In the genomic region with DNA sequence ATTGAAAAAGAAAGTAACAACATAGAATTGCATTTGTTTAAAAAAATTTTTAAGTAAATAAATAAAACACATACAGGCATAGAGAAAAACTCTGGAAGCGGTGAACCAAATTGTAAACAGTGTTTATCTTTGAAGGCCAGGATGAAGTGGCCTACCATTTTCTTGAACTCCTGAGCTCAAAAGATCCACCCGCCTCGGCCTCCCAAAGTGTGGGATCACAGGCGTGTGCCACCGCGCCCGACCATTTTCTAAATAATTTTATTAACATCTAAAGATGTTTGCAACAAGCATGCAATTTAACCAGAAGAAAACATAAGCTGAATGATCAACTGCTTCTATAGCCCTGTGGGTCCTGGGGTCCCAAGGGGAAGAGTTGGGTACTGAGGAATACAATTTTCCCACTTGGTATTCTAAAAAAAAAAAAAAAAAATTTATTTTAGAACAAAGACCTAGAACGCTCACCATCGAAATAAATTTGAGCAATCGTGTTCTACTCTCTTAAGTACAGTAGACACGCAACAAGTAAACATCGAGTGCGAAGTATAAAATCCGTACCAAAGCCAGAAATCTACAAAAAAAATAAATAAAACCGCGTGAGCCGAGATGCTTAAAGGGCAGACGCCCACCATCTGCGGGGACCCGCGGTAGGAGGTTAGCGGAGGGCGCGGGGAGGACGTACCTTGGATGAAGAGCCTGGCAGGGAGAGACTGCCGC, we compare ENCODE assay signal across 8 cellular contexts. TPM values are rescaled to one million over a fixed set of nuclear protein-coding genes. Genes with fewer than 3 reads are reported as not detected.
DNase-seq lines count a peak whose midpoint lies in the region; ATAC-seq, FAIRE-seq and TF ChIP-seq lines count a peak whose summit lies in the region.

No MANE protein-coding gene starts in this region.

- peaks cover 2% of the 10 kb centered on the region for H3K36me3 Mint-ChIP-seq in activated naive CD4-positive, alpha-beta T cell treated with anti-CD3 and anti-CD28 coated beads for 36 hours (ENCODE audit: low read depth)
- peaks cover 5% of the 10 kb centered on the region for H3K36me3 Mint-ChIP-seq in nephron (ENCODE audit: low read depth)

- H3K4me3 ChIP-seq in ectodermal cell (ENCODE audit: insufficient read depth, low read depth, low read length), result peak overlapping the region; percentile 66

- H3K4me1 ChIP-seq in ectodermal cell (ENCODE audit: control insufficient read depth, insufficient read depth, low read length), result no peaks in the 10 kb centered on the region

- peaks cover 15% of the 10 kb centered on the region for H3K4me1 Mint-ChIP-seq in activated naive CD4-positive, alpha-beta T cell treated with anti-CD3 and anti-CD28 coated beads for 36 hours (ENCODE audit: low read depth)
- peaks cover 19% of the 10 kb centered on the region for H3K4me1 Mint-ChIP-seq in nephron

- 0% methylated on average over 26 of the region's 26 CpGs for WGBS in ectodermal cell, 2 experiments

- H3K27ac ChIP-seq in RWPE1 (peak overlapping the region; percentile 99), ectodermal cell (ENCODE audit: insufficient read depth, low read depth, low read length, poor library complexity, severe bottlenecking) (peak overlapping the region; percentile 11)

- H3K27me3 Mint-ChIP-seq in activated naive CD4-positive, alpha-beta T cell treated with anti-CD3 and anti-CD28 coated beads for 36 hours (ENCODE audit: low read depth), result no peaks in the 10 kb centered on the region
- peaks cover 9% of the 10 kb centered on the region for H3K27me3 Mint-ChIP-seq in nephron (ENCODE audit: low read depth)

- no peaks in the 10 kb centered on the region for H3K36me3 ChIP-seq in ectodermal cell (ENCODE audit: control insufficient read depth, insufficient read depth, low read length)

- DNase-seq in activated naive CD4-positive, alpha-beta T cell treated with anti-CD3 and anti-CD28 coated beads for 36 hours, result peak; percentile 23
- DNase-seq in activated naive CD4-positive, alpha-beta T cell (lab: John Stamatoyannopoulos, UW), result no peak
- DNase-seq in RWPE1 (ENCODE audit: low spot score) (no peak), cortex of kidney (lab: John Stamatoyannopoulos, UW) (no peak), frontal cortex (ENCODE audit: low spot score in 2 of 2) (no peak)

- TF ChIP-seq CTCF in RWPE1 (conservative IDR thresholded peaks at IDR 0.05; ENCODE audit: low read depth) (no peak), nephron (IDR thresholded peaks at IDR 0.05; ENCODE audit: unreplicated experiment in 3 of 3) (no peak)

- H3K9me3 ChIP-seq in ectodermal cell (ENCODE audit: control insufficient read depth, low read length), result no peaks in the 10 kb centered on the region

- POLR2A ChIA-PET in RWPE1 (lab: Yijun Ruan, JAX; ENCODE audit: low non-redundant PET), result interaction anchor here (0.6 kb wide), 1 partner anchor 73 kb away, joined by 3 read pairs; no protein-coding TSS in a partner anchor

- H3K4me3 Mint-ChIP-seq in activated naive CD4-positive, alpha-beta T cell treated with anti-CD3 and anti-CD28 coated beads for 36 hours, result peak overlapping the region; percentile 89
- H3K4me3 Mint-ChIP-seq in nephron, result peak overlapping the region; percentile 92 to 97 (median 96)

- intact Hi-C loops in activated naive CD4-positive, alpha-beta T cell treated with anti-CD3 and anti-CD28 coated beads for 36 hours (cut with micrococcal nuclease), result loop anchor here (1.0 to 2.0 kb wide), 8 partner anchors 28 to 355 kb away; partner anchors contain the start of genes FKBP3, KLHL28 and PRPF39

- CTCF ChIA-PET in activated naive CD4-positive, alpha-beta T cell treated with anti-CD3 and anti-CD28 coated beads for 36 hours (lab: Charles Lee), result interaction anchor here (0.6 to 1.4 kb wide), 7 partner anchors 9 to 405 kb away, joined by 3 to 7 read pairs (median 3); no protein-coding TSS in a partner anchor
- CTCF ChIA-PET in RWPE1 (lab: Yijun Ruan, JAX), result interaction anchor here (0.5 to 0.6 kb wide), 2 partner anchors 310 to 1282 kb away, joined by 3 to 4 read pairs; no protein-coding TSS in a partner anchor

- ATAC-seq in GM19351 (IDR thresholded peaks at IDR 0.05; ENCODE audit: unreplicated experiment), result no peak

- no peak for FAIRE-seq in frontal cortex (lab: Jason Lieb, UNC)

- peaks cover 5% of the 10 kb centered on the region for H3K9me3 Mint-ChIP-seq in activated naive CD4-positive, alpha-beta T cell treated with anti-CD3 and anti-CD28 coated beads for 36 hours
- H3K9me3 Mint-ChIP-seq in nephron, result peaks cover 19% of the 10 kb centered on the region

- peak overlapping the region; percentile 76 for H3K27ac Mint-ChIP-seq in activated naive CD4-positive, alpha-beta T cell treated with anti-CD3 and anti-CD28 coated beads for 36 hours
- H3K27ac Mint-ChIP-seq in nephron, result peak overlapping the region; percentile 98 to 100 (median 99)

- H3K27me3 ChIP-seq in ectodermal cell (ENCODE audit: control insufficient read depth, insufficient read depth, low read length, poor library complexity, severe bottlenecking), result no peaks in the 10 kb centered on the region

RNA-seq across cellular contexts. Expression of gene MIS18BP1, which starts 0.5 kb away (rescaled TPM):
- 10 to 100 TPM; 55.5 to 56.8 TPM for total RNA-seq in activated naive CD4-positive, alpha-beta T cell treated with anti-CD3 and anti-CD28 coated beads for 36 hours
- 61.3 TPM for polyA plus RNA-seq in ectodermal cell (2013, experiment 1 of 4)
- polyA plus RNA-seq in ectodermal cell (2013, experiment 2 of 4), result 57.6 TPM
- 64.5 TPM for polyA plus RNA-seq in ectodermal cell (2013, experiment 3 of 4)
- polyA plus RNA-seq in ectodermal cell (2013, experiment 4 of 4), result 62.4 TPM
- 17.9 TPM for total RNA-seq in frontal cortex
